In genomic region chr3:171833775-171834460, GRCh38 we compare ENCODE assay signal across 9 cellular contexts. TPM values are rescaled to one million over a fixed set of nuclear protein-coding genes. Genes with fewer than 3 reads are reported as not detected.
DNase-seq lines count a peak whose midpoint lies in the region; ATAC-seq, FAIRE-seq and TF ChIP-seq lines count a peak whose summit lies in the region.
"Had no signal": no experiment of that assay in that cellular context is flagged by ENCODE, and none has a peak within 500 bp of the region (broad histone marks: within the 10 kb centered on the region; RNA-seq: fewer than 3 reads in every experiment).

No MANE protein-coding gene starts in this region.

- no peak for TF ChIP-seq POLR2A in H1 (IDR thresholded peaks at IDR 0.05; ENCODE audit: control extremely low read depth in 1 of 2, low read depth in 2 of 2, low read length in 2 of 2)

- no peak overlapping the region for H3K14ac ChIP-seq in H1 (ENCODE audit: insufficient read length)

- FAIRE-seq in H1 (lab: Jason Lieb, UNC) (no peak), pancreas (lab: Jason Lieb, UNC) (no peak)

- no peak overlapping the region for H3K4me2 ChIP-seq in H1 (ENCODE audit: insufficient read depth in 1 of 2, low read depth in 2 of 2, low read length in 2 of 2)

- no peak overlapping the region for H2BK5ac ChIP-seq in H1 (ENCODE audit: low read depth, low read length)

- peaks cover 0 to 4% (median 2%) of the 10 kb centered on the region in 4 experiments; a peak in 4 of 7 replicates for H3K4me1 ChIP-seq in H1 (replicated peaks in 1 of 4; ENCODE audit: control insufficient read depth in 3 of 4, insufficient read depth in 4 of 4, low read length in 3 of 4)
- H3K4me1 ChIP-seq in pancreas = peaks cover 9 to 43% (median 27%) of the 10 kb centered on the region in 3 donors

- no peak for TF ChIP-seq EP300 in H1 (IDR thresholded peaks at IDR 0.05; ENCODE audit: borderline replicate concordance in 1 of 2, low read depth in 2 of 2, low read length in 2 of 2)

- H2BK120ac ChIP-seq in H1 (replicated peaks; ENCODE audit: low read depth, low read length) = no peak overlapping the region

- H4K91ac ChIP-seq in H1 (replicated peaks; ENCODE audit: insufficient read length, low read length) = no peak overlapping the region

- H3K4me3 ChIP-seq in H1 (ENCODE audit: extremely low read depth in 1 of 4, insufficient read depth in 2 of 4, low read depth in 3 of 4, low read length in 4 of 4) (no peak overlapping the region), pancreas (no peak overlapping the region)

- H3K23me2 ChIP-seq in H1 (ENCODE audit: low read depth, low read length) = no peaks in the 10 kb centered on the region

- no peak overlapping the region for H2BK15ac ChIP-seq in H1 (ENCODE audit: low read length)

- CTCF ChIA-PET in H1 (lab: Charles Lee; ENCODE audit: partially characterized antibody) = interaction anchor here (0.5 to 3.1 kb wide), 18 partner anchors 9 to 1189 kb away, joined by 3 to 7 read pairs (median 4); partner anchors contain the start of gene PLD1
- CTCF ChIA-PET in activated naive CD4-positive, alpha-beta T cell treated with anti-CD3 and anti-CD28 coated beads for 36 hours (lab: Charles Lee) = interaction anchor here (0.6 to 2.2 kb wide), 8 partner anchors 58 to 220 kb away, joined by 3 to 12 read pairs (median 3); no protein-coding TSS in a partner anchor

- no peak overlapping the region for H4K5ac ChIP-seq in H1 (ENCODE audit: insufficient read length, low read depth, low read length)

- H2BK20ac ChIP-seq in H1 (ENCODE audit: low read length) = no peak overlapping the region

- no peak overlapping the region for H3K4ac ChIP-seq in H1 (replicated peaks; ENCODE audit: insufficient read length, low read depth, low read length)

- H3K4me1 Mint-ChIP-seq in activated naive CD4-positive, alpha-beta T cell treated with anti-CD3 and anti-CD28 coated beads for 36 hours (ENCODE audit: low read depth) = no peaks in the 10 kb centered on the region

- peak overlapping the region; percentile 42; the same call in 1 of the 2 replicates for H2AFZ ChIP-seq in H1 (ENCODE audit: low read length)

- intact Hi-C loops in pancreas (cut with DNase I) = no loop called here
- intact Hi-C loops in activated naive CD4-positive, alpha-beta T cell treated with anti-CD3 and anti-CD28 coated beads for 36 hours (cut with micrococcal nuclease) = loop anchor here (2.0 to 5.0 kb wide), 6 partner anchors 62 to 872 kb away; no protein-coding TSS in a partner anchor

- POLR2A ChIA-PET in H1 (lab: Charles Lee; ENCODE audit: partially characterized antibody) = no interaction called here

- no peaks in the 10 kb centered on the region for H4K20me1 ChIP-seq in H1 (replicated peaks in 1 of 2; ENCODE audit: control insufficient read depth in 1 of 2, insufficient read depth in 2 of 2, low read length in 2 of 2)

- no peak overlapping the region for H4K8ac ChIP-seq in H1 (ENCODE audit: extremely low read depth, insufficient read depth, low read length)

- no peak overlapping the region for H3K9ac ChIP-seq in H1 (replicated peaks in 1 of 4; ENCODE audit: extremely low read depth in 1 of 4, low read depth in 3 of 4, low read length in 3 of 4)

- ATAC-seq in GM21825 (IDR thresholded peaks at IDR 0.05; ENCODE audit: unreplicated experiment) = peak; percentile 55
- peak; percentile 45 to 68 (median 63) for ATAC-seq in pancreas

- no peaks in the 10 kb centered on the region for H3K36me3 ChIP-seq in H1 (ENCODE audit: control insufficient read depth in 2 of 4, insufficient read depth in 4 of 4, low read length in 3 of 4)
- H3K36me3 ChIP-seq in pancreas = no peaks in the 10 kb centered on the region

- peaks cover 3% of the 10 kb centered on the region for H3K27me3 Mint-ChIP-seq in activated naive CD4-positive, alpha-beta T cell treated with anti-CD3 and anti-CD28 coated beads for 36 hours (ENCODE audit: low read depth)

- H3K56ac ChIP-seq in H1 (replicated peaks; ENCODE audit: insufficient read length, low read depth, low read length) = no peak overlapping the region

- H3K36me3 Mint-ChIP-seq in activated naive CD4-positive, alpha-beta T cell treated with anti-CD3 and anti-CD28 coated beads for 36 hours (ENCODE audit: low read depth) = no peaks in the 10 kb centered on the region

- no peak overlapping the region for H2AK5ac ChIP-seq in H1 (ENCODE audit: low read depth, low read length)

- H3K27me3 ChIP-seq in H1 (replicated peaks in 1 of 4; ENCODE audit: control insufficient read depth in 3 of 4, extremely low read depth in 1 of 4, insufficient read depth in 3 of 4, low read length in 3 of 4) = no peaks in the 10 kb centered on the region
- H3K27me3 ChIP-seq in pancreas = no peaks in the 10 kb centered on the region

- no peak overlapping the region for H3K4me3 Mint-ChIP-seq in activated naive CD4-positive, alpha-beta T cell treated with anti-CD3 and anti-CD28 coated beads for 36 hours

- TF ChIP-seq CTCF in H1 (IDR thresholded peaks at IDR 0.05; ENCODE audit: control extremely low read depth in 1 of 3, insufficient read depth in 1 of 3, low read depth in 1 of 3, low read length in 3 of 3) (peak in 2 of 3 experiments; percentile 16 to 54; a peak in 2 of 4 replicates), pancreas (IDR thresholded peaks at IDR 0.05) (peak in 2 of 4 donors; percentile 10 to 20)

- no peak overlapping the region for H3K23ac ChIP-seq in H1 (ENCODE audit: insufficient read length)

- no peaks in the 10 kb centered on the region for H3K79me2 ChIP-seq in H1 (ENCODE audit: control insufficient read depth in 1 of 2, insufficient read depth in 2 of 2, low read length in 2 of 2)

- 85% methylated on average over 3 of the region's 3 CpGs; no CpG with 5 or more reads in 1 of the 2 experiments for WGBS in H1 (ENCODE audit: extremely low coverage in 1 of 2, insufficient coverage in 1 of 2, insufficient read length in 1 of 2, insufficient replicate concordance in 2 of 2, low coverage in 1 of 2, low lambda C conversion rate in 2 of 2, missing lambda C conversion rate in 1 of 2), 2 experiments
- 6 to 7% methylated on average over 3 of the region's 3 CpGs for WGBS in pancreas, 2 donors

- TF ChIP-seq RAD21 in H1 (IDR thresholded peaks at IDR 0.05 in 1 of 2, conservative IDR thresholded peaks at IDR 0.05 in 1 of 2; ENCODE audit: low read depth in 2 of 2, low read length in 2 of 2) = peak; percentile 65

- H3K27ac Mint-ChIP-seq in activated naive CD4-positive, alpha-beta T cell treated with anti-CD3 and anti-CD28 coated beads for 36 hours = no peak overlapping the region

- H2BK12ac ChIP-seq in H1 (ENCODE audit: low read depth, low read length) = no peak overlapping the region

- H3K27ac ChIP-seq in H1 (ENCODE audit: low read depth, low read length) (no peak overlapping the region), pancreas (peak overlapping the region in 2 of 4 donors; percentile 52 to 60)

- H3K18ac ChIP-seq in H1 (ENCODE audit: extremely low read depth, low read length) = no peak overlapping the region

- H3K9me3 Mint-ChIP-seq in activated naive CD4-positive, alpha-beta T cell treated with anti-CD3 and anti-CD28 coated beads for 36 hours = no peaks in the 10 kb centered on the region

- no peaks in the 10 kb centered on the region for H3K79me1 ChIP-seq in H1 (ENCODE audit: low read depth, low read length)

- no peaks in the 10 kb centered on the region for H3K9me3 ChIP-seq in H1 (ENCODE audit: insufficient read depth in 2 of 2, low read depth in 1 of 2, low read length in 1 of 2)
- no peaks in the 10 kb centered on the region for H3K9me3 ChIP-seq in pancreas

- DNase-seq in DMS 273 treated with DMSO at 0.1 percent for 48 hours (lab: John Stamatoyannopoulos, UW) (peak; percentile 59), NCI-H446 treated with DMSO at 0.1 percent for 48 hours (lab: John Stamatoyannopoulos, UW) (peak; percentile 19), H1 (ENCODE audit: low read depth in 1 of 2, low spot score in 2 of 2) (no peak), pancreas (peak in 1 of 6 donors; percentile 30), D341Med (ENCODE audit: low spot score) (no peak), T-helper 1 cell (no peak)
- no peak for DNase-seq in activated naive CD4-positive, alpha-beta T cell treated with anti-CD3 and anti-CD28 coated beads for 36 hours
- DNase-seq: left cardiac atrium had no signal

TF ChIP-seq in H1, 55 proteins besides CTCF, POLR2A, EP300 and RAD21 (continues in another document):
- no peak for TF ChIP-seq BCL11A (IDR thresholded peaks at IDR 0.05; ENCODE audit: low read depth in 2 of 2, low read length in 2 of 2)
- no peak for TF ChIP-seq SIX5 (IDR thresholded peaks at IDR 0.05; ENCODE audit: low read depth, low read length)
- TF ChIP-seq KDM4A (IDR thresholded peaks at IDR 0.05; ENCODE audit: low read depth, low read length, severe bottlenecking) = no peak
- no peak for TF ChIP-seq KDM5A (IDR thresholded peaks at IDR 0.05; ENCODE audit: low read length)
- no peak for TF ChIP-seq SAP30 (IDR thresholded peaks at IDR 0.05; ENCODE audit: insufficient read depth, insufficient replicate concordance, low read length)
- TF ChIP-seq SP2 (IDR thresholded peaks at IDR 0.05; ENCODE audit: low read length) = no peak
- no peak for TF ChIP-seq POLR2AphosphoS5 (IDR thresholded peaks at IDR 0.05; ENCODE audit: low read depth, low read length)

RNA-seq across cellular contexts. Expression of gene TMEM212, which starts 9.2 kb away (rescaled TPM):
- not detected in 2 replicates for total RNA-seq in H1 (2021; fragmentation: NEBNext Ultra II Directional; extraction: Animal tissue kit (Norgen Biotek cat#: 25700))
- not detected in 2 replicates for polyA plus RNA-seq in H1 (2011; rRNA removed)
- polyA plus RNA-seq in H1 (2011; cell fraction: cytosol; rRNA removed) = not detected
- not detected for polyA plus RNA-seq in H1 (2011; cell fraction: nucleus; rRNA removed)
- polyA plus RNA-seq in H1 (2012, experiment 1 of 2) = not detected in 4 replicates
- not detected for polyA plus RNA-seq in H1 (2012, experiment 2 of 2)
- not detected for polyA plus RNA-seq in H1 (2013, experiment 1 of 2)
- polyA plus RNA-seq in H1 (2013, experiment 2 of 2) = not detected
- not detected in 2 replicates for polyA minus RNA-seq in H1 (2011; rRNA and poly(A)+ RNA removed)
- not detected for polyA minus RNA-seq in H1 (2011; cell fraction: cytosol; rRNA and poly(A)+ RNA removed)
- not detected for polyA minus RNA-seq in H1 (2011; cell fraction: nucleus; rRNA and poly(A)+ RNA removed)
- total RNA-seq in pancreas = not detected
- not detected for polyA plus RNA-seq in pancreas
- total RNA-seq in activated naive CD4-positive, alpha-beta T cell treated with anti-CD3 and anti-CD28 coated beads for 36 hours = not detected
- total RNA-seq: left cardiac atrium had no signal

RNA-seq across cellular contexts. Expression of gene PLD1, which starts 23.6 kb away (rescaled TPM):
- total RNA-seq in H1 (2021; fragmentation: NEBNext Ultra II Directional; extraction: Animal tissue kit (Norgen Biotek cat#: 25700)) = 2.6 and 3.1 TPM in 2 replicates
- polyA plus RNA-seq in H1 (2011; rRNA removed) (0.88 and 1.2 TPM in 2 replicates), pancreas (10 to 100 TPM; 14.7 to 29.3 TPM)
- polyA plus RNA-seq in H1 (2011; cell fraction: cytosol; rRNA removed) = 0.80 TPM
- 0.80 TPM for polyA plus RNA-seq in H1 (2011; cell fraction: nucleus; rRNA removed)
- 1.3 to 3.1 TPM (median 1.8 TPM) in 4 replicates for polyA plus RNA-seq in H1 (2012, experiment 1 of 2)
- 0.29 TPM for polyA plus RNA-seq in H1 (2012, experiment 2 of 2)
- 1.3 TPM for polyA plus RNA-seq in H1 (2013, experiment 1 of 2)
- 1.0 TPM for polyA plus RNA-seq in H1 (2013, experiment 2 of 2)
- polyA minus RNA-seq in H1 (2011; rRNA and poly(A)+ RNA removed) = 3.3 and 3.5 TPM in 2 replicates
- polyA minus RNA-seq in H1 (2011; cell fraction: cytosol; rRNA and poly(A)+ RNA removed) = 3.2 TPM
- 4.8 TPM for polyA minus RNA-seq in H1 (2011; cell fraction: nucleus; rRNA and poly(A)+ RNA removed)
- total RNA-seq in pancreas = 10 to 100 TPM; 25.2 to 62.1 (median 38.6) TPM
- total RNA-seq in activated naive CD4-positive, alpha-beta T cell treated with anti-CD3 and anti-CD28 coated beads for 36 hours = under 1 TPM in 1 of 2 experiments, not detected in 1; 0.25 TPM

Comparison
In these comparisons a context has a peak if more than half of its experiments do, and no peak if none do; other contexts are left out.
1. DNase-seq: peak in DMS 273 treated with DMSO at 0.1 percent for 48 hours (single experiment) and NCI-H446 treated with DMSO at 0.1 percent for 48 hours (single experiment); none in H1 (0 of 2), D341Med (single experiment), T-helper 1 cell (0 of 5) and activated naive CD4-positive, alpha-beta T cell treated with anti-CD3 and anti-CD28 coated beads for 36 hours (single experiment).